In genomic region chr2:40384714-40385113, GRCh38 we compare ENCODE assay signal across 15 cellular contexts.
A peak's percentile ranks its signal among the peaks of the same experiment; 100 is the strongest.
DNase-seq lines count a peak whose midpoint lies in the region; FAIRE-seq and TF ChIP-seq lines count a peak whose summit lies in the region.
"Had no signal": no experiment of that assay in that cellular context is flagged by ENCODE, and none has a peak within 500 bp of the region (broad histone marks: within the 10 kb centered on the region; RNA-seq: fewer than 3 reads in every experiment).

No MANE protein-coding gene starts in this region.

- H3K4me3 ChIP-seq in AG04450 (ENCODE audit: low read depth, low read length), result no peak overlapping the region
- H3K4me3 ChIP-seq in adipocyte (ENCODE audit: low read length), result peak overlapping the region; percentile 35
- H3K4me3 ChIP-seq: BLaER1, cardiac muscle cell, prostate gland, SJSA1 had no signal

- H3K9ac ChIP-seq in adipocyte (ENCODE audit: low read length), result no peak overlapping the region
- H3K9ac ChIP-seq: BLaER1, KMS-11 had no signal

- TF ChIP-seq CTCF in AG04450 (IDR thresholded peaks at IDR 0.05; ENCODE audit: low read depth, low read length), result no peak

- FAIRE-seq in islet of Langerhans (lab: Jason Lieb, UNC), result peak; percentile 88

- POLR2A ChIA-PET in AG04450 (lab: Yijun Ruan, JAX), result no interaction called here

- peaks cover 7% of the 10 kb centered on the region; the same call in 1 of the 2 replicates for H3K9me3 ChIP-seq in AG04450 (ENCODE audit: control insufficient read depth, insufficient read depth, low read length)
- peaks cover 10% of the 10 kb centered on the region for H3K9me3 ChIP-seq in adipocyte (ENCODE audit: control insufficient read depth, low read length)
- H3K9me3 ChIP-seq: prostate gland had no signal

- no peak overlapping the region for H3K27ac ChIP-seq in AG04450 (ENCODE audit: low read depth, low read length)
- H3K27ac ChIP-seq: BLaER1, cardiac muscle cell, KMS-11, prostate gland, SJSA1 had no signal

- no peaks in the 10 kb centered on the region for H3K36me3 ChIP-seq in adipocyte (ENCODE audit: control insufficient read depth, insufficient read depth, low read length, severe bottlenecking)
- H3K36me3 ChIP-seq: cardiac muscle cell, prostate gland, SJSA1 had no signal

- H3K4me1 ChIP-seq in adipocyte (ENCODE audit: control insufficient read depth, insufficient read depth, low read length), result peaks cover 15% of the 10 kb centered on the region
- H3K4me1 ChIP-seq: BLaER1, prostate gland had no signal

- DNase-seq in AG04450 (ENCODE audit: low read depth, low spot score), result peak; percentile 49
- peak; percentile 53 to 60 for DNase-seq in Kasumi-1 (lab: John Stamatoyannopoulos, UW)
- DNase-seq in adipocyte (ENCODE audit: low read depth), result peak; percentile 87
- no peak for DNase-seq in NCI-H774 (lab: John Stamatoyannopoulos, UW)
- DNase-seq in NCI-H146 (lab: John Stamatoyannopoulos, UW), result no peak
- no peak for DNase-seq in stimulated activated CD4-positive, alpha-beta T cell treated with anti-CD3 and anti-CD28 coated beads, Interleukin-2, amount 100 ng/mL, for 48 hours
- DNase-seq in NCI-H345 (lab: John Stamatoyannopoulos, UW), result no peak
- DNase-seq: activated T-cell treated with anti-CD3 and anti-CD28 coated beads, Interleukin-2, amount 50 U/mL, for 1 hour; NCI-H2171 treated with DMSO at 0.1 percent for 48 hours had no signal

- no peaks in the 10 kb centered on the region for H3K27me3 ChIP-seq in AG04450 (ENCODE audit: control insufficient read depth, insufficient read depth, low read length)
- no peaks in the 10 kb centered on the region for H3K27me3 ChIP-seq in adipocyte (replicated peaks; ENCODE audit: control insufficient read depth, insufficient read depth, low read length)
- H3K27me3 ChIP-seq: BLaER1, cardiac muscle cell, SJSA1 had no signal

- CTCF ChIA-PET in AG04450 (lab: Charles Lee), result no interaction called here

Comparison
In these comparisons a context has a peak if more than half of its experiments do, and no peak if none do; other contexts are left out.
1. DNase-seq: peak in AG04450 (single experiment), Kasumi-1 (2 of 2) and adipocyte (single experiment); none in NCI-H774 (single experiment), NCI-H146 (single experiment), stimulated activated CD4-positive, alpha-beta T cell treated with anti-CD3 and anti-CD28 coated beads, Interleukin-2, amount 100 ng/mL, for 48 hours (0 of 2) and NCI-H345 (single experiment).